ENCODE assay signal across 8 cellular contexts in genomic region chr2:95991351-95992094, GRCh38. TPM values are rescaled to one million over a fixed set of nuclear protein-coding genes. Genes with fewer than 3 reads are reported as not detected.
DNase-seq lines count a peak whose midpoint lies in the region; ATAC-seq and TF ChIP-seq lines count a peak whose summit lies in the region.
"Not testable (repeated sequence)": the region's sequence is repeated elsewhere in the genome, so short reads cannot be mapped to it uniquely, and the experiment has no call there.

Gene ANKRD36C (minus strand): TSS chr2:95991824. CDS start chr2:95991708, 116 bp downstream.

- ATAC-seq in GM21381 (IDR thresholded peaks at IDR 0.05; ENCODE audit: unreplicated experiment) (peak; percentile 88), HG03342 (IDR thresholded peaks at IDR 0.05; ENCODE audit: unreplicated experiment) (peak; percentile 95)
- ATAC-seq in stimulated activated naive B cell treated with anti-CD40 and anti-IgM and Interleukin-4, amounts not matched to agents 10 μg/mL and 1 μg/mL and 100 μg/mL, for 72 hours (replicated peaks), result peak; percentile 92 to 95

- peak within 1 kb of the TSS; percentile 89 for H3K9ac ChIP-seq in adipocyte (ENCODE audit: low read length)
- H3K9ac ChIP-seq in mucosa of stomach (ENCODE audit: low read length), result peak within 1 kb of the TSS; percentile 87

- not testable (repeated sequence) for H3K36me3 Mint-ChIP-seq in stimulated activated naive B cell treated with anti-CD40 and anti-IgM and Interleukin-4, amounts not matched to agents 10 μg/mL and 1 μg/mL and 100 μg/mL, for 72 hours

- not testable (repeated sequence) for TF ChIP-seq CTCF in DOHH2 (IDR thresholded peaks at IDR 0.05; ENCODE audit: low read depth, low read length, poor library complexity, severe bottlenecking); foreskin fibroblast (IDR thresholded peaks at IDR 0.05; ENCODE audit: low read depth, low read length)

- H3K79me2 ChIP-seq in DOHH2 (ENCODE audit: control insufficient read depth, low read length), result peaks cover 16% of the 10 kb centered on the region

- not testable (repeated sequence) for H3K9me3 ChIP-seq in DOHH2 (ENCODE audit: control insufficient read depth, insufficient read depth, low read length); SJSA1 (replicated peaks); adipocyte (ENCODE audit: control insufficient read depth, low read length); mucosa of stomach (ENCODE audit: control insufficient read depth, low read length)

- peaks cover 5 to 11% of the 10 kb centered on the region in 2 donors for H3K4me1 Mint-ChIP-seq in stimulated activated naive B cell treated with anti-CD40 and anti-IgM and Interleukin-4, amounts not matched to agents 10 μg/mL and 1 μg/mL and 100 μg/mL, for 72 hours

- H3K9me2 ChIP-seq in DOHH2 (replicated peaks; ENCODE audit: control insufficient read depth, low read length), result not testable (repeated sequence)

- H3K4me2 ChIP-seq in DOHH2 (ENCODE audit: low read length), result peak within 1 kb of the TSS; percentile 100

- H3K4me1 ChIP-seq in DOHH2 (ENCODE audit: control insufficient read depth, low read length); SJSA1 (replicated peaks); adipocyte (ENCODE audit: control insufficient read depth, insufficient read depth, low read length); mucosa of stomach (ENCODE audit: control insufficient read depth, insufficient read depth, low read length): not testable (repeated sequence)

- H3K27me3 Mint-ChIP-seq in stimulated activated naive B cell treated with anti-CD40 and anti-IgM and Interleukin-4, amounts not matched to agents 10 μg/mL and 1 μg/mL and 100 μg/mL, for 72 hours, result peaks cover 10 to 12% of the 10 kb centered on the region in 2 donors

- H3K27ac ChIP-seq in DOHH2 (ENCODE audit: low read depth, low read length) (peak within 1 kb of the TSS; percentile 83), SJSA1 (peak within 1 kb of the TSS; percentile 42)

- H3K4me3 ChIP-seq in DOHH2 (ENCODE audit: low read length), result peak within 1 kb of the TSS; percentile 94
- peak within 1 kb of the TSS; percentile 48 for H3K4me3 ChIP-seq in SJSA1
- peak within 1 kb of the TSS; percentile 90 for H3K4me3 ChIP-seq in adipocyte (ENCODE audit: low read length)
- H3K4me3 ChIP-seq in foreskin fibroblast (ENCODE audit: low read depth in 1 of 2, low read length in 2 of 2), result peak within 1 kb of the TSS; percentile 75 to 82
- peak within 1 kb of the TSS; percentile 77 for H3K4me3 ChIP-seq in mucosa of stomach (ENCODE audit: low read length)

- H3K4me3 Mint-ChIP-seq in stimulated activated naive B cell treated with anti-CD40 and anti-IgM and Interleukin-4, amounts not matched to agents 10 μg/mL and 1 μg/mL and 100 μg/mL, for 72 hours, result peak within 1 kb of the TSS; percentile 91 to 97

- H3K27ac Mint-ChIP-seq in stimulated activated naive B cell treated with anti-CD40 and anti-IgM and Interleukin-4, amounts not matched to agents 10 μg/mL and 1 μg/mL and 100 μg/mL, for 72 hours, result peak within 1 kb of the TSS; percentile 97

- H3K27me3 ChIP-seq in DOHH2 (ENCODE audit: control insufficient read depth, low read length); SJSA1 (replicated peaks); adipocyte (replicated peaks; ENCODE audit: control insufficient read depth, insufficient read depth, low read length); mucosa of stomach (ENCODE audit: control insufficient read depth, insufficient read depth, low read length): not testable (repeated sequence)

- H3F3A ChIP-seq in DOHH2 (ENCODE audit: control insufficient read depth, insufficient read depth), result not testable (repeated sequence)

- not testable (repeated sequence) for H3K9me3 Mint-ChIP-seq in stimulated activated naive B cell treated with anti-CD40 and anti-IgM and Interleukin-4, amounts not matched to agents 10 μg/mL and 1 μg/mL and 100 μg/mL, for 72 hours

- H4K20me1 ChIP-seq in DOHH2 (ENCODE audit: control insufficient read depth, insufficient read depth, low read depth, low read length), result not testable (repeated sequence)

- not testable (repeated sequence) for H3K36me3 ChIP-seq in DOHH2 (ENCODE audit: control insufficient read depth, low read length); SJSA1; adipocyte (ENCODE audit: control insufficient read depth, insufficient read depth, low read length, severe bottlenecking); mucosa of stomach (ENCODE audit: control insufficient read depth, insufficient read depth, low read length)

- DNase-seq in SJSA1 (ENCODE audit: low read depth in 1 of 2, low spot score in 2 of 2) (peak in 1 of 2 experiments; percentile 57), adipocyte (ENCODE audit: low read depth) (peak; percentile 36), foreskin fibroblast (peak; percentile 4 to 49)
- peak; percentile 37 for DNase-seq in stimulated activated naive B cell treated with anti-CD40 and anti-IgM and Interleukin-4, amounts not matched to agents 10 μg/mL and 1 μg/mL and 100 μg/mL, for 72 hours

RNA-seq across cellular contexts. Expression of gene ANKRD36C, which starts in this region (rescaled TPM):
- 12.0 and 22.4 TPM in 2 replicates for total RNA-seq in SJSA1 (2014; rRNA removed; shearing (Covaris generic))
